Comparison of ENCODE assay signal across 1 cellular context in the genomic region with DNA sequence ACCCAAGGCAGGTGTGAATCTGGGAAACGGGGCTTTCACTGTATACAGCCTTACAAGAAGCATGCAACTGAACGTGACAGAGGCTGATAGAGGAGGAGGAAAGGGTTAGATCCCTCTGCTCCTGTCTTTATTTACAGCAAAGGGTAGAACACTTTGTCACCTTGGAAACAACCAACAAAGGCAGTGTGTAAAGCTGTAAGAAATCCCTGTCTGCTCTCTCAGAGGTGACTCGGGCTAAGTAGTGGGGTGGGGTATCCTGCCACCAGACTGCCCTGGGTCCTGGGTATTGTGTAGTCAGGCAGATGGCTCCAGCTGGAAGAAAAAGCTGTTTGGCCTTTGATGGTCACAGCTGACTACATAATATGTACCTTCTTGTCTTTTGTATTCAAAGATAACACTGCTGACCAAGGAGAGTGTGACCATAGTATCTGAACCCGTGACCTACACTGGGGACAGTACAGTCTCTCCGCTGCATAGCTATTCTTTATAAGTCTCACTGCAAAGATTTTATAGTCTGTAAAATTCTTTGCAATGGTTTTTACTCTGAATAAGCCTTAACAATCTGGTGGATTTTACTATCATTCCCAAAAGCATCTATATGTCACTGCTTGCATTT.
TF ChIP-seq lines count a peak whose summit lies in the region.

No MANE protein-coding gene starts in this region.

TF ChIP-seq in WTC11, 78 proteins besides CTCF, POLR2A, EP300 and RAD21 (continued from another document):
- no peak for TF ChIP-seq HMGXB4 (CRISPR knock-in tag; IDR thresholded peaks at IDR 0.05)
- TF ChIP-seq RELA (CRISPR knock-in tag; IDR thresholded peaks at IDR 0.05; ENCODE audit: borderline replicate concordance), result no peak
- TF ChIP-seq, protein P1, sequence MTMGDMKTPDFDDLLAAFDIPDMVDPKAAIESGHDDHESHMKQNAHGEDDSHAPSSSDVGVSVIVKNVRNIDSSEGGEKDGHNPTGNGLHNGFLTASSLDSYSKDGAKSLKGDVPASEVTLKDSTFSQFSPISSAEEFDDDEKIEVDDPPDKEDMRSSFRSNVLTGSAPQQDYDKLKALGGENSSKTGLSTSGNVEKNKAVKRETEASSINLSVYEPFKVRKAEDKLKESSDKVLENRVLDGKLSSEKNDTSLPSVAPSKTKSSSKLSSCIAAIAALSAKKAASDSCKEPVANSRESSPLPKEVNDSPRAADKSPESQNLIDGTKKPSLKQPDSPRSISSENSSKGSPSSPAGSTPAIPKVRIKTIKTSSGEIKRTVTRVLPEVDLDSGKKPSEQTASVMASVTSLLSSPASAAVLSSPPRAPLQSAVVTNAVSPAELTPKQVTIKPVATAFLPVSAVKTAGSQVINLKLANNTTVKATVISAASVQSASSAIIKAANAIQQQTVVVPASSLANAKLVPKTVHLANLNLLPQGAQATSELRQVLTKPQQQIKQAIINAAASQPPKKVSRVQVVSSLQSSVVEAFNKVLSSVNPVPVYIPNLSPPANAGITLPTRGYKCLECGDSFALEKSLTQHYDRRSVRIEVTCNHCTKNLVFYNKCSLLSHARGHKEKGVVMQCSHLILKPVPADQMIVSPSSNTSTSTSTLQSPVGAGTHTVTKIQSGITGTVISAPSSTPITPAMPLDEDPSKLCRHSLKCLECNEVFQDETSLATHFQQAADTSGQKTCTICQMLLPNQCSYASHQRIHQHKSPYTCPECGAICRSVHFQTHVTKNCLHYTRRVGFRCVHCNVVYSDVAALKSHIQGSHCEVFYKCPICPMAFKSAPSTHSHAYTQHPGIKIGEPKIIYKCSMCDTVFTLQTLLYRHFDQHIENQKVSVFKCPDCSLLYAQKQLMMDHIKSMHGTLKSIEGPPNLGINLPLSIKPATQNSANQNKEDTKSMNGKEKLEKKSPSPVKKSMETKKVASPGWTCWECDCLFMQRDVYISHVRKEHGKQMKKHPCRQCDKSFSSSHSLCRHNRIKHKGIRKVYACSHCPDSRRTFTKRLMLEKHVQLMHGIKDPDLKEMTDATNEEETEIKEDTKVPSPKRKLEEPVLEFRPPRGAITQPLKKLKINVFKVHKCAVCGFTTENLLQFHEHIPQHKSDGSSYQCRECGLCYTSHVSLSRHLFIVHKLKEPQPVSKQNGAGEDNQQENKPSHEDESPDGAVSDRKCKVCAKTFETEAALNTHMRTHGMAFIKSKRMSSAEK (CRISPR knock-in tag; IDR thresholded peaks at IDR 0.05; ENCODE audit: borderline replicate concordance), result no peak
- TF ChIP-seq ESRRA (CRISPR knock-in tag; IDR thresholded peaks at IDR 0.05; ENCODE audit: borderline replicate concordance), result no peak
- no peak for TF ChIP-seq ZNF423 (CRISPR knock-in tag; IDR thresholded peaks at IDR 0.05)
- no peak for TF ChIP-seq SOX15 (CRISPR knock-in tag; IDR thresholded peaks at IDR 0.05)
- no peak for TF ChIP-seq SMAD4 (CRISPR knock-in tag; IDR thresholded peaks at IDR 0.05)
